16 cellular contexts compared by ENCODE assay signal in the genomic region with DNA sequence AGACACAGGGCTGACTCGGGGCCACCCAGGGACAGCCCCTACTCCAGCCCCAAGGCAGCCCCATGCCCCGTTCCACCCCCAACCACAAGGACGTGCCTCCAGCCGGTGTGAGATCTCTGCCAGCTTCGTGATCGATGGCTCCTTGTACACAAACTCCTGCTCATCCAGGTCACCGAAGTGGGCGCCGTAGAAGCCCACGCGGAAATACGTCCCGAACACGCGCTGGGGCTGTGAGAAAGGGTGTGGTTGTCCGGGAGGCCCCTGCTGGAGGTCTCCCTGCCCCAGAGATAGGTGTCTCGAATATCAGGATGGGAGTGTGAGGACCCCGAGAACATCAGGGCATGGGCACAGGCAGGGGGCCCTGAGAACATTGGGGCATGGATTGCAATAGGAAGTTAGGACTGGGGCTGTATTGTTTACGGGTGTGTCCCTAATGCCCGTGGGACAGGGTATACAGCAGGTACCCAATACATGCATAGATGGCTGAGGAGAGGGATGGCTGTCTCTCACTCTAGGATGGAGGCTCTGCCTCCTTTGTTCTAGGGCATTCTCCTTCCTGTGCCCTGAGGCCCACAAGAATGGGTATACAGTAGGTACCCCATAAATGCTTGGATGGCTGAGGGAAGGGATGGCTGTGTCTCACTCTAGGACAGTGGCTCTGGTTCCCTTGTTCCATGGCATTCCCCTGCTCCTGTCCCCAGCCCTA. TPM values are rescaled to one million over a fixed set of nuclear protein-coding genes. Genes with fewer than 3 reads are reported as not detected.
A peak's percentile ranks its signal among the peaks of the same experiment; 100 is the strongest.
DNase-seq lines count a peak whose midpoint lies in the region; ATAC-seq, FAIRE-seq and TF ChIP-seq lines count a peak whose summit lies in the region.
"Had no signal": no experiment of that assay in that cellular context is flagged by ENCODE, and none has a peak within 500 bp of the region (broad histone marks: within the 10 kb centered on the region; RNA-seq: fewer than 3 reads in every experiment).

No MANE protein-coding gene starts in this region.

- H3K4me2 ChIP-seq in H9 (ENCODE audit: insufficient read depth, insufficient read length, low read length) (no peak overlapping the region), HepG2 (ENCODE audit: low read depth, low read length) (no peak overlapping the region), GM23338 (no peak overlapping the region)

- H3K4ac ChIP-seq in H9 (ENCODE audit: low read depth, low read length) = no peak overlapping the region

- no peak for TF ChIP-seq CTCF in H9 (conservative IDR thresholded peaks at IDR 0.05)
- TF ChIP-seq CTCF in body of pancreas (IDR thresholded peaks at IDR 0.05) = no peak
- TF ChIP-seq CTCF in HepG2 (CRISPR knock-in tag; IDR thresholded peaks at IDR 0.05) = no peak
- no peak for TF ChIP-seq CTCF in spleen (IDR thresholded peaks at IDR 0.05 in 8 of 11, conservative IDR thresholded peaks at IDR 0.05 in 3 of 11)
- TF ChIP-seq CTCF in GM23338 (conservative IDR thresholded peaks at IDR 0.05; ENCODE audit: low read depth in 2 of 2) = no peak

- no peaks in the 10 kb centered on the region for H3K79me1 ChIP-seq in H9 (ENCODE audit: insufficient read depth, low read depth, low read length, poor library complexity, severe bottlenecking)

- H3K9me3 Mint-ChIP-seq in H9 (no peaks in the 10 kb centered on the region), GM23338 (no peaks in the 10 kb centered on the region)
- H3K9me3 Mint-ChIP-seq: type B pancreatic cell had no signal

- H3K4me3 Mint-ChIP-seq in H9 (no peak overlapping the region), GM23338 (no peak overlapping the region)
- H3K4me3 Mint-ChIP-seq: type B pancreatic cell had no signal

- TF ChIP-seq EP300 in HepG2 (IDR thresholded peaks at IDR 0.05; ENCODE audit: low read depth in 2 of 2, low read length in 2 of 2) (no peak), HepG2 (CRISPR knock-in tag; IDR thresholded peaks at IDR 0.05; ENCODE audit: borderline replicate concordance) (no peak)

- TF ChIP-seq POLR2A in body of pancreas (IDR thresholded peaks at IDR 0.05) = no peak
- TF ChIP-seq POLR2A in HepG2 (IDR thresholded peaks at IDR 0.05; ENCODE audit: insufficient read depth in 1 of 2, low read depth in 2 of 2, low read length in 2 of 2) = no peak
- no peak for TF ChIP-seq POLR2A in spleen (IDR thresholded peaks at IDR 0.05)
- no peak for TF ChIP-seq POLR2A in H54 (IDR thresholded peaks at IDR 0.05; ENCODE audit: low read depth, low read length)

- H3K9me3 ChIP-seq in H9 (ENCODE audit: control insufficient read depth, low read depth, low read length) (no peaks in the 10 kb centered on the region), body of pancreas (no peaks in the 10 kb centered on the region), HepG2 (ENCODE audit: low read length) (no peaks in the 10 kb centered on the region), spleen (no peaks in the 10 kb centered on the region)

- H2AFZ ChIP-seq in H9 (ENCODE audit: low read length) (no peak overlapping the region), HepG2 (ENCODE audit: low read length) (no peak overlapping the region), GM23338 (no peak overlapping the region)

- H3K4me3 ChIP-seq in body of pancreas = no peak overlapping the region
- no peak overlapping the region for H3K4me3 ChIP-seq in HepG2 (replicated peaks in 1 of 3; ENCODE audit: insufficient read depth in 1 of 3, low read depth in 2 of 3, low read length in 3 of 3)
- H3K4me3 ChIP-seq in spleen = no peak overlapping the region
- H3K4me3 ChIP-seq in GM23338 = no peak overlapping the region

- DNase-seq in H9 (no peak), body of pancreas (no peak), HepG2 (ENCODE audit: low spot score) (no peak), spleen (no peak), H54 (ENCODE audit: insufficient read length, low spot score) (no peak), GM23338 (ENCODE audit: low spot score) (no peak)
- DNase-seq in stimulated activated CD4-positive, alpha-beta T cell treated with anti-CD3 and anti-CD28 coated beads, Interleukin-2, amount 100 ng/mL, for 24 hours = no peak
- DNase-seq in stimulated activated CD4-positive, alpha-beta T cell treated with anti-CD3 and anti-CD28 coated beads, Interleukin-4, amount 100 ng/mL, for 1 hour = no peak
- DNase-seq: activated naive CD4-positive, alpha-beta T cell; DMS53; islet precursor cell; Karpas-422; NCI-H2029 treated with DMSO at 0.1 percent for 48 hours had no signal

- no peak overlapping the region for H3K9ac ChIP-seq in H9 (ENCODE audit: extremely low read depth, insufficient read length, low read length)
- H3K9ac ChIP-seq in HepG2 (ENCODE audit: insufficient read depth, low read depth, low read length) = no peak overlapping the region

- H3K9me2 ChIP-seq in GM23338 (ENCODE audit: insufficient read depth) = no peaks in the 10 kb centered on the region

- H3K4me1 ChIP-seq in H9 (ENCODE audit: insufficient read depth, low read length) = no peaks in the 10 kb centered on the region
- peaks cover 45% of the 10 kb centered on the region for H3K4me1 ChIP-seq in body of pancreas
- H3K4me1 ChIP-seq in HepG2 (ENCODE audit: insufficient read depth, low read length) = peaks cover 12% of the 10 kb centered on the region
- H3K4me1 ChIP-seq in spleen = peaks cover 7 to 40% (median 19%) of the 10 kb centered on the region in 6 donors
- H3K4me1 ChIP-seq in GM23338 (ENCODE audit: insufficient read depth) = no peaks in the 10 kb centered on the region; the same call in 1 of the 2 replicates

- no TSS peak for BruUV-seq in HepG2 (replicated peaks; lab: Mats Ljungman, UMichigan)

- intact Hi-C loops in body of pancreas (cut with DNase I) = loop anchor here (10.0 kb wide), 1 partner anchor 168 kb away; no protein-coding TSS in a partner anchor
- intact Hi-C loops in HepG2 (cut with micrococcal nuclease; ENCODE audit: unreplicated experiment) = no loop called here
- intact Hi-C loops in spleen (cut with DNase I; ENCODE audit: low total_unique reads) = loop anchor here (5.0 kb wide), 2 partner anchors 75 to 165 kb away; no protein-coding TSS in a partner anchor

- no peak overlapping the region for H2BK120ac ChIP-seq in H9 (ENCODE audit: low read depth, low read length, poor library complexity, severe bottlenecking)

- H4K20me1 ChIP-seq in H9 (ENCODE audit: control insufficient read depth, insufficient read depth, insufficient read length) = no peaks in the 10 kb centered on the region
- no peaks in the 10 kb centered on the region for H4K20me1 ChIP-seq in HepG2 (ENCODE audit: insufficient read depth, low read length)
- no peaks in the 10 kb centered on the region for H4K20me1 ChIP-seq in GM23338 (replicated peaks; ENCODE audit: insufficient read depth)

- H3K4me1 Mint-ChIP-seq in H9 (peaks cover 3 to 10% of the 10 kb centered on the region in 2 experiments; a peak in 3 of 4 replicates), GM23338 (peaks cover 3% of the 10 kb centered on the region; the same call in 2 of the 3 replicates)

- no peak overlapping the region for H3K23ac ChIP-seq in H9 (ENCODE audit: insufficient read length, low read depth, low read length)

- in situ Hi-C loops in HepG2 (cut with HindIII; ENCODE audit: extremely low pct_ligation_motif_present, low pct_unique_long_range_greater_than_20kb) = loop anchor here (5.0 kb wide), 1 partner anchor 65 kb away; no protein-coding TSS in a partner anchor

- H3K18ac ChIP-seq in H9 (ENCODE audit: insufficient read length, low read depth, low read length) = no peak overlapping the region

- CTCF ChIA-PET in HepG2 (lab: Yijun Ruan, JAX; ENCODE audit: low intra/inter-chr PET ratio, low total read pairs) = interaction anchor here (0.9 to 3.5 kb wide), 4 partner anchors 64 to 167 kb away, joined by 3 to 53 read pairs (median 4); no protein-coding TSS in a partner anchor

- WGBS in H9 (ENCODE audit: extremely low coverage, insufficient read length, low lambda C conversion rate) = no CpG with 5 or more reads among the region's 20 CpGs
- 87 to 92% methylated on average over 17 to 20 of the region's 20 CpGs for WGBS in body of pancreas, 2 donors
- 98% methylated on average over 17 of the region's 20 CpGs for WGBS in HepG2 (ENCODE audit: low lambda C conversion rate)
- WGBS in spleen, 5 donors = 84 to 87% (median 86%) methylated on average over 19 to 20 of the region's 20 CpGs

- H3K14ac ChIP-seq in H9 (ENCODE audit: insufficient read depth, low read length) = no peak overlapping the region

- H3K36me3 ChIP-seq in body of pancreas (replicated peaks in 1 of 2; ENCODE audit: insufficient read depth in 1 of 2, low read depth in 2 of 2) = no peaks in the 10 kb centered on the region
- peaks cover 2 to 6% of the 10 kb centered on the region in 2 experiments; a peak in 1 of 5 replicates for H3K36me3 ChIP-seq in HepG2 (replicated peaks in 1 of 2; ENCODE audit: control insufficient read depth in 1 of 2, insufficient read depth in 2 of 2, low read length in 2 of 2)
- H3K36me3 ChIP-seq in spleen = peaks cover 0 to 40% (median 4%) of the 10 kb centered on the region in 6 donors
- H3K36me3 ChIP-seq in GM23338 (ENCODE audit: insufficient read depth) = 0 out of 2 replicates have a peak, but pooled peaks cover 3% of the 10 kb centered on the region

- H3K27ac Mint-ChIP-seq in H9 (peak overlapping the region in 2 of 3 experiments; percentile 40 to 49; a peak in 2 of 7 replicates), GM23338 (no peak overlapping the region)
- H3K27ac Mint-ChIP-seq: type B pancreatic cell had no signal

- H3K27me3 ChIP-seq in H9 (ENCODE audit: insufficient read depth, low read length) (no peaks in the 10 kb centered on the region), body of pancreas (no peaks in the 10 kb centered on the region), HepG2 (ENCODE audit: control insufficient read depth in 1 of 2, insufficient read depth in 2 of 2, low read length in 2 of 2) (no peaks in the 10 kb centered on the region), spleen (replicated peaks in 1 of 7) (no peaks in the 10 kb centered on the region), GM23338 (ENCODE audit: insufficient read depth) (no peaks in the 10 kb centered on the region)

- no peak overlapping the region for H4K91ac ChIP-seq in H9 (ENCODE audit: insufficient read length, low read depth, low read length)

- ATAC-seq in body of pancreas (no peak), HepG2 (no peak), GM23338 (no peak)

- H2AK5ac ChIP-seq in H9 (ENCODE audit: insufficient read length, low read length) = no peak overlapping the region

- no peak overlapping the region for H2BK15ac ChIP-seq in H9 (ENCODE audit: low read depth, low read length)

- H3K36me3 Mint-ChIP-seq in H9 (ENCODE audit: insufficient read depth in 1 of 3, low read depth in 3 of 3) (peaks cover 0 to 36% (median 22%) of the 10 kb centered on the region in 3 experiments; a peak in 5 of 7 replicates), GM23338 (ENCODE audit: low read depth) (peaks cover 10% of the 10 kb centered on the region; the same call in 2 of the 3 replicates)
- H3K36me3 Mint-ChIP-seq: type B pancreatic cell had no signal

- H3K23me2 ChIP-seq in H9 (ENCODE audit: insufficient read length, low read depth, low read length, poor library complexity, severe bottlenecking) = no peaks in the 10 kb centered on the region

- no peak overlapping the region for H4K8ac ChIP-seq in H9 (replicated peaks; ENCODE audit: insufficient read length, low read depth, low read length)

- H2BK20ac ChIP-seq in H9 (ENCODE audit: low read depth, low read length, poor library complexity, severe bottlenecking) = no peak overlapping the region

- H3K27me3 Mint-ChIP-seq in H9 (ENCODE audit: low read depth) (no peaks in the 10 kb centered on the region), GM23338 (ENCODE audit: insufficient read depth, low read depth, poor library complexity) (peaks cover 9% of the 10 kb centered on the region)
- H3K27me3 Mint-ChIP-seq: type B pancreatic cell had no signal

- no peak for TF ChIP-seq RAD21 in HepG2 (CRISPR knock-in tag; IDR thresholded peaks at IDR 0.05)

- H3K79me2 ChIP-seq in H9 (ENCODE audit: insufficient read depth, low read length) = no peaks in the 10 kb centered on the region
- H3K79me2 ChIP-seq in HepG2 (ENCODE audit: insufficient read depth, low read length) = no peaks in the 10 kb centered on the region
- no peaks in the 10 kb centered on the region for H3K79me2 ChIP-seq in GM23338 (replicated peaks; ENCODE audit: insufficient read depth)

- peaks cover 27% of the 10 kb centered on the region for H3F3A ChIP-seq in GM23338 (replicated peaks; ENCODE audit: low read depth)

- no peak overlapping the region for H2BK5ac ChIP-seq in H9 (ENCODE audit: insufficient read length, low read length)

- no peak overlapping the region for H3K56ac ChIP-seq in H9 (ENCODE audit: insufficient read length, low read depth, low read length)

- H3K27ac ChIP-seq in H9 (ENCODE audit: insufficient read length, low read depth, low read length) = no peak overlapping the region
- peak overlapping the region in 3 of 4 donors; percentile 34 to 61 (median 43) for H3K27ac ChIP-seq in body of pancreas
- H3K27ac ChIP-seq in HepG2 (ENCODE audit: extremely low read length, insufficient read depth, low read length) = no peak overlapping the region
- H3K27ac ChIP-seq in spleen = peak overlapping the region in 6 of 8 donors; percentile 47 to 74 (median 70)
- no peak overlapping the region for H3K27ac ChIP-seq in GM23338 (ENCODE audit: low read depth)

- no peak overlapping the region for H4K5ac ChIP-seq in H9 (ENCODE audit: insufficient read length, low read depth, low read length)

- FAIRE-seq in HepG2 (lab: Jason Lieb, UNC) (no peak), H54 (lab: Jason Lieb, UNC) (no peak)

- no peak overlapping the region for H2BK12ac ChIP-seq in H9 (ENCODE audit: insufficient read length, low read depth, low read length)

- H3T11ph ChIP-seq in H9 (ENCODE audit: low read length) = no peak overlapping the region

- POLR2A ChIA-PET in HepG2 (lab: Yijun Ruan, JAX) = interaction anchor here (1.3 kb wide), 1 partner anchor 64 kb away, joined by 3 read pairs; no protein-coding TSS in a partner anchor

RNA-seq across cellular contexts. Expression of a gene that starts 5.3 kb away (rescaled TPM):
- 42.0 and 44.0 TPM in 2 replicates for total RNA-seq in H9 (2021)
- total RNA-seq in body of pancreas = 100 to 1,000 TPM; 133 to 165 TPM
- 11.0 and 12.9 TPM in 2 replicates for total RNA-seq in HepG2 (2016; rRNA removed; fragmentation: Illumina TruSeq; extraction: Trizol)
- 1.5 TPM in 2 replicates for total RNA-seq in HepG2 (2016; cell fraction: cytosol; rRNA removed; fragmentation: Illumina TruSeq; extraction: Trizol; ENCODE audit: low read depth)
- total RNA-seq in HepG2 (2016; cell fraction: insoluble cytoplasmic fraction; rRNA removed; fragmentation: Illumina TruSeq; extraction: Trizol) = 10.8 and 16.5 TPM in 2 replicates
- total RNA-seq in HepG2 (2016; cell fraction: membrane; rRNA removed; fragmentation: Illumina TruSeq; extraction: Trizol) = 6.2 TPM in 2 replicates
- total RNA-seq in HepG2 (2016; cell fraction: nucleus; rRNA removed; fragmentation: Illumina TruSeq; extraction: Trizol) = 12.8 and 13.5 TPM in 2 replicates
- 5.7 and 6.8 TPM in 2 replicates for polyA plus RNA-seq in HepG2 (2011; rRNA removed)
- polyA plus RNA-seq in HepG2 (2011; cell fraction: cytosol; rRNA removed) = 4.3 and 5.1 TPM in 2 replicates
- polyA plus RNA-seq in HepG2 (2011; cell fraction: nucleus; rRNA removed) = 21.5 and 24.8 TPM in 2 replicates
- polyA plus RNA-seq in HepG2 (2012) = 7.1 and 11.3 TPM in 2 replicates
- polyA plus RNA-seq in HepG2 (2016; cell fraction: cytosol; fragmentation: Illumina TruSeq; extraction: Trizol; ENCODE audit: low read depth) = 0.79 and 1.2 TPM in 2 replicates
- polyA plus RNA-seq in HepG2 (2016; cell fraction: insoluble cytoplasmic fraction; fragmentation: Illumina TruSeq; extraction: Trizol; ENCODE audit: low read depth) = 8.4 and 13.7 TPM in 2 replicates
- 2.9 and 3.9 TPM in 2 replicates for polyA plus RNA-seq in HepG2 (2016; cell fraction: membrane; fragmentation: Illumina TruSeq; extraction: Trizol; ENCODE audit: low read depth)
- 27.2 and 28.0 TPM in 2 replicates for polyA plus RNA-seq in HepG2 (2016; cell fraction: nucleus; fragmentation: Illumina TruSeq; extraction: Trizol; ENCODE audit: insufficient read depth, low read depth)
- polyA minus RNA-seq in HepG2 (2011; rRNA and poly(A)+ RNA removed; ENCODE audit: low replicate concordance) = 25.5 and 78.0 TPM in 2 replicates
- polyA minus RNA-seq in HepG2 (2011; cell fraction: cytosol; rRNA and poly(A)+ RNA removed) = 8.5 and 9.8 TPM in 2 replicates
- 5.2 and 9.0 TPM in 2 replicates for polyA minus RNA-seq in HepG2 (2011; cell fraction: nucleus; rRNA and poly(A)+ RNA removed)
- total RNA-seq in spleen = 100 to 1,000 TPM in 4 of 7 donors, 10 to 100 TPM in 3; 47.7 to 144 (median 117) TPM
- polyA plus RNA-seq in spleen = 10 to 100 TPM; 16.3 to 34.9 (median 20.1) TPM
- 47.5 and 65.4 TPM in 2 replicates for total RNA-seq in GM23338 (2014; rRNA removed; shearing (Covaris generic))
- 14.7 and 15.9 TPM in 2 replicates for polyA plus RNA-seq in GM23338 (2016; fragmentation: Nextera tagmentation; extraction: Ambion mirVana)

RNA-seq across cellular contexts. Expression of a gene that starts 36.8 kb away (rescaled TPM):
- total RNA-seq in H9 (2021) (not detected in 2 replicates), body of pancreas (not detected), HepG2 (2016; rRNA removed; fragmentation: Illumina TruSeq; extraction: Trizol) (9.8 and 27.3 TPM in 2 replicates), spleen (not detected)
- 8.5 and 9.2 TPM in 2 replicates for total RNA-seq in HepG2 (2016; cell fraction: cytosol; rRNA removed; fragmentation: Illumina TruSeq; extraction: Trizol; ENCODE audit: low read depth)
- total RNA-seq in HepG2 (2016; cell fraction: insoluble cytoplasmic fraction; rRNA removed; fragmentation: Illumina TruSeq; extraction: Trizol) = 10.0 and 28.0 TPM in 2 replicates
- total RNA-seq in HepG2 (2016; cell fraction: membrane; rRNA removed; fragmentation: Illumina TruSeq; extraction: Trizol) = 4.7 and 6.0 TPM in 2 replicates
- 17.9 and 23.8 TPM in 2 replicates for total RNA-seq in HepG2 (2016; cell fraction: nucleus; rRNA removed; fragmentation: Illumina TruSeq; extraction: Trizol)
- polyA plus RNA-seq in HepG2 (2011; rRNA removed) (243 and 436 TPM in 2 replicates), spleen (under 1 TPM in 1 of 3 donors, not detected in 2; 0.30 TPM), GM23338 (2016; fragmentation: Nextera tagmentation; extraction: Ambion mirVana) (0.42 TPM in 1 of 2 replicates, not detected in the other)
- polyA plus RNA-seq in HepG2 (2011; cell fraction: cytosol; rRNA removed) = 348 and 360 TPM in 2 replicates
- polyA plus RNA-seq in HepG2 (2011; cell fraction: nucleus; rRNA removed) = 144 and 221 TPM in 2 replicates
- polyA plus RNA-seq in HepG2 (2012) = 51.8 and 140 TPM in 2 replicates
- 5.4 and 8.8 TPM in 2 replicates for polyA plus RNA-seq in HepG2 (2016; cell fraction: cytosol; fragmentation: Illumina TruSeq; extraction: Trizol; ENCODE audit: low read depth)
- polyA plus RNA-seq in HepG2 (2016; cell fraction: insoluble cytoplasmic fraction; fragmentation: Illumina TruSeq; extraction: Trizol; ENCODE audit: low read depth) = 8.3 and 9.3 TPM in 2 replicates
- polyA plus RNA-seq in HepG2 (2016; cell fraction: membrane; fragmentation: Illumina TruSeq; extraction: Trizol; ENCODE audit: low read depth) = 5.7 and 6.0 TPM in 2 replicates
- 33.3 and 34.8 TPM in 2 replicates for polyA plus RNA-seq in HepG2 (2016; cell fraction: nucleus; fragmentation: Illumina TruSeq; extraction: Trizol; ENCODE audit: insufficient read depth, low read depth)
- 46.9 TPM in 1 of 2 replicates, not detected in the other for polyA minus RNA-seq in HepG2 (2011; rRNA and poly(A)+ RNA removed; ENCODE audit: low replicate concordance)
- polyA minus RNA-seq in HepG2 (2011; cell fraction: cytosol; rRNA and poly(A)+ RNA removed) = 34.2 and 44.2 TPM in 2 replicates
- polyA minus RNA-seq in HepG2 (2011; cell fraction: nucleus; rRNA and poly(A)+ RNA removed) = 16.1 and 21.8 TPM in 2 replicates
- not detected in 2 replicates for total RNA-seq in GM23338 (2014; rRNA removed; shearing (Covaris generic))
- total RNA-seq: occipital lobe, OCI-LY7 had no signal

RNA-seq across cellular contexts. Expression of a gene that starts 47.1 kb away (rescaled TPM):
- total RNA-seq in H9 (2021) (50.8 and 51.5 TPM in 2 replicates), body of pancreas (1 to 10 TPM; 1.8 to 6.9 TPM), HepG2 (2016; rRNA removed; fragmentation: Illumina TruSeq; extraction: Trizol) (46.2 and 63.2 TPM in 2 replicates), spleen (1 to 10 TPM; 2.0 to 9.7 (median 3.6) TPM)
- total RNA-seq in HepG2 (2016; cell fraction: cytosol; rRNA removed; fragmentation: Illumina TruSeq; extraction: Trizol; ENCODE audit: low read depth) = 7.6 and 7.9 TPM in 2 replicates
- 47.6 and 55.0 TPM in 2 replicates for total RNA-seq in HepG2 (2016; cell fraction: insoluble cytoplasmic fraction; rRNA removed; fragmentation: Illumina TruSeq; extraction: Trizol)
- total RNA-seq in HepG2 (2016; cell fraction: membrane; rRNA removed; fragmentation: Illumina TruSeq; extraction: Trizol) = 21.9 and 24.3 TPM in 2 replicates
- 24.3 and 25.4 TPM in 2 replicates for total RNA-seq in HepG2 (2016; cell fraction: nucleus; rRNA removed; fragmentation: Illumina TruSeq; extraction: Trizol)
- polyA plus RNA-seq in HepG2 (2011; rRNA removed) (8.8 and 10.0 TPM in 2 replicates), spleen (1 to 10 TPM; 1.7 to 4.4 (median 3.9) TPM), GM23338 (2016; fragmentation: Nextera tagmentation; extraction: Ambion mirVana) (40.6 and 41.8 TPM in 2 replicates)
- polyA plus RNA-seq in HepG2 (2011; cell fraction: cytosol; rRNA removed) = 6.3 and 10.5 TPM in 2 replicates
- polyA plus RNA-seq in HepG2 (2011; cell fraction: nucleus; rRNA removed) = 10.2 and 12.2 TPM in 2 replicates
- 3.9 and 8.5 TPM in 2 replicates for polyA plus RNA-seq in HepG2 (2012)
- polyA plus RNA-seq in HepG2 (2016; cell fraction: cytosol; fragmentation: Illumina TruSeq; extraction: Trizol; ENCODE audit: low read depth) = 3.0 and 3.9 TPM in 2 replicates
- polyA plus RNA-seq in HepG2 (2016; cell fraction: insoluble cytoplasmic fraction; fragmentation: Illumina TruSeq; extraction: Trizol; ENCODE audit: low read depth) = 26.0 and 27.0 TPM in 2 replicates
- 7.2 and 8.5 TPM in 2 replicates for polyA plus RNA-seq in HepG2 (2016; cell fraction: membrane; fragmentation: Illumina TruSeq; extraction: Trizol; ENCODE audit: low read depth)
- polyA plus RNA-seq in HepG2 (2016; cell fraction: nucleus; fragmentation: Illumina TruSeq; extraction: Trizol; ENCODE audit: insufficient read depth, low read depth) = 31.6 and 34.4 TPM in 2 replicates
- 27.2 and 131 TPM in 2 replicates for polyA minus RNA-seq in HepG2 (2011; rRNA and poly(A)+ RNA removed; ENCODE audit: low replicate concordance)
- 11.4 and 21.7 TPM in 2 replicates for polyA minus RNA-seq in HepG2 (2011; cell fraction: cytosol; rRNA and poly(A)+ RNA removed)
- polyA minus RNA-seq in HepG2 (2011; cell fraction: nucleus; rRNA and poly(A)+ RNA removed) = 8.6 and 9.8 TPM in 2 replicates
- 38.7 and 42.2 TPM in 2 replicates for total RNA-seq in GM23338 (2014; rRNA removed; shearing (Covaris generic))

RNA-seq across cellular contexts. Expression of a gene that starts 59.7 kb away (rescaled TPM):
- 57.9 and 59.4 TPM in 2 replicates for total RNA-seq in H9 (2021)
- 10 to 100 TPM; 77.1 to 89.2 TPM for total RNA-seq in body of pancreas
- 4.1 and 5.4 TPM in 2 replicates for total RNA-seq in HepG2 (2016; rRNA removed; fragmentation: Illumina TruSeq; extraction: Trizol)
- 4.1 and 5.4 TPM in 2 replicates for total RNA-seq in HepG2 (2016; cell fraction: cytosol; rRNA removed; fragmentation: Illumina TruSeq; extraction: Trizol; ENCODE audit: low read depth)
- total RNA-seq in HepG2 (2016; cell fraction: insoluble cytoplasmic fraction; rRNA removed; fragmentation: Illumina TruSeq; extraction: Trizol) = 3.1 and 3.4 TPM in 2 replicates
- 3.4 and 4.4 TPM in 2 replicates for total RNA-seq in HepG2 (2016; cell fraction: membrane; rRNA removed; fragmentation: Illumina TruSeq; extraction: Trizol)
- total RNA-seq in HepG2 (2016; cell fraction: nucleus; rRNA removed; fragmentation: Illumina TruSeq; extraction: Trizol) = 5.8 and 8.9 TPM in 2 replicates
- polyA plus RNA-seq in HepG2 (2011; rRNA removed) = 38.1 and 46.6 TPM in 2 replicates
- 15.5 and 23.3 TPM in 2 replicates for polyA plus RNA-seq in HepG2 (2011; cell fraction: cytosol; rRNA removed)
- polyA plus RNA-seq in HepG2 (2011; cell fraction: nucleus; rRNA removed) = 209 and 275 TPM in 2 replicates
- 28.7 and 32.5 TPM in 2 replicates for polyA plus RNA-seq in HepG2 (2012)
- 1.4 and 1.7 TPM in 2 replicates for polyA plus RNA-seq in HepG2 (2016; cell fraction: cytosol; fragmentation: Illumina TruSeq; extraction: Trizol; ENCODE audit: low read depth)
- polyA plus RNA-seq in HepG2 (2016; cell fraction: insoluble cytoplasmic fraction; fragmentation: Illumina TruSeq; extraction: Trizol; ENCODE audit: low read depth) = 5.4 and 9.2 TPM in 2 replicates
- 3.5 and 3.9 TPM in 2 replicates for polyA plus RNA-seq in HepG2 (2016; cell fraction: membrane; fragmentation: Illumina TruSeq; extraction: Trizol; ENCODE audit: low read depth)
- polyA plus RNA-seq in HepG2 (2016; cell fraction: nucleus; fragmentation: Illumina TruSeq; extraction: Trizol; ENCODE audit: insufficient read depth, low read depth) = 29.0 and 30.8 TPM in 2 replicates
- 8.5 and 93.0 TPM in 2 replicates for polyA minus RNA-seq in HepG2 (2011; rRNA and poly(A)+ RNA removed; ENCODE audit: low replicate concordance)
- polyA minus RNA-seq in HepG2 (2011; cell fraction: cytosol; rRNA and poly(A)+ RNA removed) = 27.5 and 35.8 TPM in 2 replicates
- 45.7 and 50.6 TPM in 2 replicates for polyA minus RNA-seq in HepG2 (2011; cell fraction: nucleus; rRNA and poly(A)+ RNA removed)
- 100 to 1,000 TPM in 1 of 7 donors, 10 to 100 TPM in 6; 26.2 to 105 (median 57.3) TPM for total RNA-seq in spleen
- 10 to 100 TPM; 12.5 to 45.8 (median 40.2) TPM for polyA plus RNA-seq in spleen
- 48.3 and 49.0 TPM in 2 replicates for total RNA-seq in GM23338 (2014; rRNA removed; shearing (Covaris generic))
- 28.9 and 34.6 TPM in 2 replicates for polyA plus RNA-seq in GM23338 (2016; fragmentation: Nextera tagmentation; extraction: Ambion mirVana)

Comparison
In these comparisons a context has a peak if more than half of its experiments do, and no peak if none do; other contexts are left out.
1. H3K27ac ChIP-seq: peak in body of pancreas (3 of 4) and spleen (6 of 8); none in H9 (single experiment), HepG2 (single experiment) and GM23338 (single experiment).